In the genomic region with DNA sequence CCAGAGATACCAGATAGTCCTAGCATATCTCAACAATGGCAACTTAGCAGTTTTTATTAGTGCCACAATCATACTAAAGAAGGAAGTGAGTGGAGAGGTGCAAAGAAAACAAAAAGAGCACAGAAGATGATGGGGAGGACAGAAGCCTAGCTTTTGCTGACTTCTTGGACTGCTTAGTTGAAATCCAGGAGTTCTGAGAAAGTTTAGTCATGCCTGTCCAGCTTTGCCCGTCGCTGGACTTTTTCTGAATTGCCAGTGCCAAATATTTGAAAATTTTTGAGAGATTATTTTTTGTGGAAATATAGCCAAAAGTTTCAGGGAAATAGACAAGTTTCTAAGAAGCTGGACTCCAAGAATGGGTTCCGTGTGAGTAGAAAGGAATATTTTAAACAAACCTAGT, we compare ENCODE assay signal across 19 cellular contexts.
DNase-seq lines count a peak whose midpoint lies in the region; ATAC-seq and TF ChIP-seq lines count a peak whose summit lies in the region.
"Had no signal": no experiment of that assay in that cellular context is flagged by ENCODE, and none has a peak within 500 bp of the region (broad histone marks: within the 10 kb centered on the region; RNA-seq: fewer than 3 reads in every experiment).

No MANE protein-coding gene starts in this region.

- H3K23ac ChIP-seq in mesenchymal stem cell (ENCODE audit: low read length in 2 of 2) = no peak overlapping the region

- H3K36me3 ChIP-seq in ascending aorta = no peaks in the 10 kb centered on the region
- H3K36me3 ChIP-seq in mesenchymal stem cell (ENCODE audit: control insufficient read depth in 1 of 2, insufficient read depth in 2 of 2, low read depth in 1 of 2, low read length in 2 of 2) = no peaks in the 10 kb centered on the region
- no peaks in the 10 kb centered on the region for H3K36me3 ChIP-seq in subcutaneous abdominal adipose tissue (ENCODE audit: control insufficient read depth in 5 of 5, insufficient read depth in 5 of 5, low read length in 5 of 5)

- no peak overlapping the region for H4K8ac ChIP-seq in mesenchymal stem cell (ENCODE audit: low read length)

- TF ChIP-seq CTCF in ascending aorta (IDR thresholded peaks at IDR 0.05) (no peak), lower leg skin (IDR thresholded peaks at IDR 0.05) (no peak)

- H3K4me3 ChIP-seq in ascending aorta = peak overlapping the region in 1 of 2 donors; percentile 17
- peak overlapping the region in 1 of 2 experiments; percentile 64 for H3K4me3 ChIP-seq in mesenchymal stem cell (ENCODE audit: insufficient read depth in 1 of 2, low read depth in 1 of 2, low read length in 2 of 2)
- no peak overlapping the region for H3K4me3 ChIP-seq in subcutaneous abdominal adipose tissue (ENCODE audit: low read depth in 1 of 5, low read length in 5 of 5)
- no peak overlapping the region for H3K4me3 ChIP-seq in lower leg skin (ENCODE audit: low read depth, poor library complexity, severe bottlenecking)
- H3K4me3 ChIP-seq: A549 had no signal

- no peak overlapping the region for H2AK5ac ChIP-seq in mesenchymal stem cell (ENCODE audit: low read length, severe bottlenecking)

- no peak for TF ChIP-seq POLR2A in lower leg skin (IDR thresholded peaks at IDR 0.05)

- H3K27ac ChIP-seq in ascending aorta = peak overlapping the region; percentile 16 to 36
- no peak overlapping the region for H3K27ac ChIP-seq in mesenchymal stem cell (ENCODE audit: low read length, poor library complexity, severe bottlenecking)
- H3K27ac ChIP-seq in subcutaneous abdominal adipose tissue (ENCODE audit: low read depth, low read length) = peak overlapping the region; percentile 75
- H3K27ac ChIP-seq: A549, RWPE1 had no signal

- H2AFZ ChIP-seq in mesenchymal stem cell (ENCODE audit: low read depth, low read length) = no peak overlapping the region

- H3K9ac ChIP-seq in mesenchymal stem cell (ENCODE audit: low read length) = peak overlapping the region; percentile 85
- peak overlapping the region in 3 of 5 donors; percentile 12 to 74 (median 41) for H3K9ac ChIP-seq in subcutaneous abdominal adipose tissue (ENCODE audit: low read length in 5 of 5)

- H3K14ac ChIP-seq in mesenchymal stem cell (ENCODE audit: low read length in 2 of 2) = no peak overlapping the region

- ATAC-seq in left colon (no peak), left lobe of liver (no peak)
- ATAC-seq: A549, HepG2, PC-3 had no signal

- H2BK15ac ChIP-seq in mesenchymal stem cell (ENCODE audit: low read depth, poor library complexity, severe bottlenecking) = no peak overlapping the region

- H3K9me3 ChIP-seq in ascending aorta (no peaks in the 10 kb centered on the region), mesenchymal stem cell (ENCODE audit: control insufficient read depth, low read length) (no peaks in the 10 kb centered on the region), subcutaneous abdominal adipose tissue (ENCODE audit: control insufficient read depth in 5 of 5, low read length in 5 of 5) (no peaks in the 10 kb centered on the region)
- H3K9me3 ChIP-seq: A549 had no signal

- no peak overlapping the region for H3K4ac ChIP-seq in mesenchymal stem cell (ENCODE audit: low read depth in 1 of 2, low read length in 2 of 2)

- H3K4me2 ChIP-seq in mesenchymal stem cell (ENCODE audit: low read length, poor library complexity, severe bottlenecking) = no peak overlapping the region
- H3K4me2 ChIP-seq: A549 had no signal

- DNase-seq in AG20443 (ENCODE audit: low spot score) (peak; percentile 32), ascending aorta (ENCODE audit: low spot score in 2 of 2) (no peak), mesenchymal stem cell (no peak), left colon (no peak), lower leg skin (ENCODE audit: low spot score in 2 of 2) (no peak), left lobe of liver (ENCODE audit: low spot score) (no peak)
- no peak for DNase-seq in activated T-cell treated with anti-CD3 and anti-CD28 coated beads, Interleukin-2, amount 50 U/mL, for 48 hours
- DNase-seq: C1 segment of cervical spinal cord, GDM1, GOT3, NCI-H1092 treated with DMSO at 0.1 percent for 48 hours, NCI-H1694, NCI-H510A treated with DMSO at 0.1 percent for 48 hours, NCI-H82, PC-3 had no signal

- intact Hi-C loops in ascending aorta (cut with DNase I) = no loop called here
- intact Hi-C loops in left colon (cut with DNase I, micrococcal nuclease) = no loop called here
- intact Hi-C loops in lower leg skin (cut with DNase I; ENCODE audit: low total_unique reads) = no loop called here

- H3K4me1 ChIP-seq in ascending aorta (peaks cover 6 to 32% of the 10 kb centered on the region in 2 donors), mesenchymal stem cell (ENCODE audit: control insufficient read depth, insufficient read depth, low read depth, low read length) (no peaks in the 10 kb centered on the region), subcutaneous abdominal adipose tissue (ENCODE audit: control insufficient read depth in 5 of 5, insufficient read depth in 5 of 5, low read length in 5 of 5) (peaks cover 6 to 51% (median 15%) of the 10 kb centered on the region in 5 donors)
- H3K4me1 ChIP-seq: A549 had no signal

- H2BK120ac ChIP-seq in mesenchymal stem cell (ENCODE audit: low read depth, low read length) = no peak overlapping the region

- H2BK12ac ChIP-seq in mesenchymal stem cell (ENCODE audit: low read length in 2 of 2) = no peak overlapping the region

- no peak overlapping the region for H2BK5ac ChIP-seq in mesenchymal stem cell (ENCODE audit: low read depth, low read length, poor library complexity, severe bottlenecking)

- H3K18ac ChIP-seq in mesenchymal stem cell (ENCODE audit: low read depth in 1 of 2, low read length in 2 of 2) = no peak overlapping the region

- H3K79me1 ChIP-seq in mesenchymal stem cell (replicated peaks; ENCODE audit: low read length, poor library complexity, severe bottlenecking) = no peaks in the 10 kb centered on the region

- no peaks in the 10 kb centered on the region for H3K27me3 ChIP-seq in ascending aorta
- no peaks in the 10 kb centered on the region for H3K27me3 ChIP-seq in mesenchymal stem cell (ENCODE audit: control insufficient read depth in 1 of 2, insufficient read depth in 1 of 2, low read length in 2 of 2)
- no peaks in the 10 kb centered on the region for H3K27me3 ChIP-seq in subcutaneous abdominal adipose tissue (ENCODE audit: control insufficient read depth in 5 of 5, insufficient read depth in 4 of 5, low read length in 5 of 5)

- H4K91ac ChIP-seq in mesenchymal stem cell (ENCODE audit: low read length) = no peak overlapping the region

- WGBS in mesenchymal stem cell = 99% methylated on average over 3 of the region's 3 CpGs
- 59 to 76% methylated on average over 3 of the region's 3 CpGs for WGBS in lower leg skin, 2 donors
